12 cellular contexts compared by ENCODE assay signal in genomic region chr9:82939451-82939850, GRCh38.
DNase-seq lines count a peak whose midpoint lies in the region; ATAC-seq and TF ChIP-seq lines count a peak whose summit lies in the region.
"Had no signal": no experiment of that assay in that cellular context is flagged by ENCODE, and none has a peak within 500 bp of the region (broad histone marks: within the 10 kb centered on the region; RNA-seq: fewer than 3 reads in every experiment).

No MANE protein-coding gene starts in this region.

- TF ChIP-seq CTCF in transverse colon (IDR thresholded peaks at IDR 0.05), result no peak

- H3K27ac ChIP-seq in epithelial cell of prostate, result no peak overlapping the region
- no peak overlapping the region for H3K27ac ChIP-seq in transverse colon
- H3K27ac ChIP-seq: SJCRH30 had no signal

- in situ Hi-C loops in transverse colon (cut with MboI; ENCODE audit: low pct_ligation_motif_present in 1 of 4, low pct_unique_long_range_greater_than_20kb in 1 of 4, low sequenced_read_pairs in 3 of 4), result no loop called here

- no peaks in the 10 kb centered on the region for H3K36me3 ChIP-seq in transverse colon
- H3K36me3 ChIP-seq: SJCRH30 had no signal

- H3K4me3 ChIP-seq in transverse colon, result no peak overlapping the region
- H3K4me3 ChIP-seq: SJCRH30 had no signal

- no peaks in the 10 kb centered on the region for H3K4me1 ChIP-seq in transverse colon

- TF ChIP-seq POLR2A in transverse colon (IDR thresholded peaks at IDR 0.05), result no peak

- ATAC-seq in GM18858 (IDR thresholded peaks at IDR 0.05; ENCODE audit: unreplicated experiment), result peak; percentile 47

- DNase-seq in NCI-H2029 (lab: John Stamatoyannopoulos, UW) (peak; percentile 87), epithelial cell of prostate (ENCODE audit: low read depth, low spot score) (peak; percentile 26), transverse colon (peak; percentile 10), GM19238 (ENCODE audit: insufficient read length, low spot score) (no peak), NK-92 (lab: John Stamatoyannopoulos, UW; ENCODE audit: unreplicated experiment) (no peak), SW 1271 (lab: John Stamatoyannopoulos, UW) (no peak)
- DNase-seq: activated naive CD4-positive, alpha-beta T cell treated with anti-CD3 and anti-CD28 coated beads, Interleukin-2, amount 10 ng/mL, durations not matched to agents 7 days and 5 days; GDM1; NK-92 treated with Interleukin-12 subunit alpha and Interleukin-12 subunit beta, amount 100 ng/mL, for 24 hours; retina; SJCRH30 had no signal

- WGBS in transverse colon (ENCODE audit: low coverage in 1 of 2), 2 donors, result 15 to 36% methylated on average over 1 to 2 of the region's 2 CpGs

- no peaks in the 10 kb centered on the region for H3K27me3 ChIP-seq in transverse colon
- H3K27me3 ChIP-seq: SJCRH30 had no signal

- intact Hi-C loops in transverse colon (cut with DNase I; ENCODE audit: low total_unique reads), result no loop called here

- no peaks in the 10 kb centered on the region for H3K9me3 ChIP-seq in transverse colon
- H3K9me3 ChIP-seq: SJCRH30 had no signal

- no peak for TF ChIP-seq EP300 in transverse colon (IDR thresholded peaks at IDR 0.05; ENCODE audit: low read depth)

Comparison
In these comparisons a context has a peak if more than half of its experiments do, and no peak if none do; other contexts are left out.
1. DNase-seq: peak in NCI-H2029 (single experiment), epithelial cell of prostate (single experiment) and transverse colon (single experiment); none in GM19238 (single experiment), NK-92 (single experiment) and SW 1271 (0 of 2).